8 cellular contexts compared by ENCODE assay signal in genomic region chr12:50283924-50284236, GRCh38.
DNase-seq lines count a peak whose midpoint lies in the region; ATAC-seq and TF ChIP-seq lines count a peak whose summit lies in the region.

No MANE protein-coding gene starts in this region.

- H3K9ac ChIP-seq in SU-DHL-6 (ENCODE audit: low read length) = peak overlapping the region; percentile 78

- no peaks in the 10 kb centered on the region for H4K20me1 ChIP-seq in SU-DHL-6 (ENCODE audit: low read depth, low read length)

- H3K27ac ChIP-seq in SU-DHL-6 (ENCODE audit: low read depth, low read length) (peak overlapping the region; percentile 23; the same call in 1 of the 2 replicates), neutrophil (peak overlapping the region; percentile 19)

- H3K79me2 ChIP-seq in SU-DHL-6 (ENCODE audit: insufficient read depth, low read length) = no peaks in the 10 kb centered on the region

- peak overlapping the region; percentile 96 for H2AFZ ChIP-seq in SU-DHL-6 (ENCODE audit: low read depth, low read length, severe bottlenecking)

- no peaks in the 10 kb centered on the region for H3K9me2 ChIP-seq in SU-DHL-6 (replicated peaks; ENCODE audit: insufficient read depth, low read length)

- H3K36me3 ChIP-seq in SU-DHL-6 (ENCODE audit: low read length) = no peaks in the 10 kb centered on the region
- H3K36me3 ChIP-seq in neutrophil = no peaks in the 10 kb centered on the region

- DNase-seq in AG20443 (ENCODE audit: low spot score) (peak; percentile 43), fibroblast of pulmonary artery (ENCODE audit: low read depth) (peak; percentile 43), SIG-M5 (lab: John Stamatoyannopoulos, UW) (no peak)
- DNase-seq in central memory CD4-positive, alpha-beta T cell = no peak

- H3K9me3 ChIP-seq in SU-DHL-6 (ENCODE audit: insufficient read depth, low read length) (no peaks in the 10 kb centered on the region), neutrophil (no peaks in the 10 kb centered on the region)

- H3K27me3 ChIP-seq in SU-DHL-6 (ENCODE audit: low read length) = no peaks in the 10 kb centered on the region
- peaks cover 15% of the 10 kb centered on the region for H3K27me3 ChIP-seq in neutrophil

- ATAC-seq in GM19351 (IDR thresholded peaks at IDR 0.05; ENCODE audit: unreplicated experiment) = peak; percentile 20
- no peak for ATAC-seq in HG02973 (IDR thresholded peaks at IDR 0.05; ENCODE audit: unreplicated experiment)

- no peaks in the 10 kb centered on the region for H3F3A ChIP-seq in SU-DHL-6 (ENCODE audit: insufficient read depth)

- peaks cover 13 to 15% of the 10 kb centered on the region in 2 experiments for H3K4me1 ChIP-seq in neutrophil (ENCODE audit: control insufficient read depth in 1 of 2, insufficient read depth in 1 of 2, low read depth in 1 of 2, low read length in 1 of 2)

- H3K4me2 ChIP-seq in SU-DHL-6 (ENCODE audit: low read depth, low read length, poor library complexity, severe bottlenecking) = peak overlapping the region; percentile 97

- H3K4me3 ChIP-seq in SU-DHL-6 (ENCODE audit: insufficient read depth, low read length, poor library complexity, severe bottlenecking) = peak overlapping the region; percentile 83
- H3K4me3 ChIP-seq in fibroblast of pulmonary artery (replicated peaks; ENCODE audit: low read depth, low read length) = peak overlapping the region; percentile 95
- peak overlapping the region; percentile 66 to 70 for H3K4me3 ChIP-seq in neutrophil (ENCODE audit: low read depth in 1 of 2, low read length in 1 of 2)

- TF ChIP-seq CTCF in SU-DHL-6 (IDR thresholded peaks at IDR 0.05; ENCODE audit: insufficient read depth, low read length, poor library complexity, severe bottlenecking) (no peak), fibroblast of pulmonary artery (IDR thresholded peaks at IDR 0.05; ENCODE audit: low read length, missing control alignments) (no peak), neutrophil (IDR thresholded peaks at IDR 0.05) (no peak)

Comparison
In these comparisons a context has a peak if more than half of its experiments do, and no peak if none do; other contexts are left out.
1. DNase-seq: peak in AG20443 (single experiment) and fibroblast of pulmonary artery (single experiment); none in SIG-M5 (single experiment) and central memory CD4-positive, alpha-beta T cell (single experiment).
2. Peak in every context shown above with its lines, with median percentiles within 50 percentile points of each other: H3K4me3 ChIP-seq.